Comparison of ENCODE assay signal across 1 cellular context in the genomic region with DNA sequence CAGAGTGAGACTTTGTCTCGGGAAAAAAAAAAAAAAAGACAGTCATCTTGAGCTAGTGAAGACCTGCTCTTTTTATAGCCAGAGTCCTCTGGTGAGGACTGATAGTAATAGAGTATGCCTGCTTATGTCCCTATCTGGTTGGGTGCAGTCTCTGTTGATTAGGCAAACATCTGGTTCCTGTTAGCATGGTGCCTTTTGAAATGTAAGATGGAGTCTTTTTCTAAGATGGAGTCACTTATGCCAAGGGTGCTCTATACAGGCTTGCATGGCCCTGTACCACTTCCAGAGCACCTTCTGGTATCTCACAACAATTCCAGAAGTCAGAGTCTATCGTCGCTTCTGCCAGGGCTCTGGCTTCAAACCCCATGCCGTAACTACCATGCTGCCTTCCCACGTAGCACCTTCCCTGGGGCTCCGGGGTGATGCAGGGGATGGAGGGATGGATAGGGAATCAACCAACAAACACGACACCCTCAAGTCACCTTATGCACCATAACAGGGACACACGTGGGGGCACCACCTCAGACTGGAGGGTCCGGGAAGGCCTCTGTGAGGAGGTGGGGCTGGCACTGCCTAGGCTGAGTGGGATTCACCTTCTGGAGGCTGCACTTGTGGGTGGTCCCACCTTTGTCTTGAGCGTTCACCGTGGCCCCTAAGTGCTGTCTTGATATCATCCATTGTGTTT.
A peak's percentile ranks its signal among the peaks of the same experiment; 100 is the strongest.
TF ChIP-seq lines count a peak whose summit lies in the region.

No MANE protein-coding gene starts in this region.

TF ChIP-seq in K562, 482 proteins besides CTCF, POLR2A, EP300 and RAD21 (continued from another document and continues in another):
- TF ChIP-seq, protein P1, sequence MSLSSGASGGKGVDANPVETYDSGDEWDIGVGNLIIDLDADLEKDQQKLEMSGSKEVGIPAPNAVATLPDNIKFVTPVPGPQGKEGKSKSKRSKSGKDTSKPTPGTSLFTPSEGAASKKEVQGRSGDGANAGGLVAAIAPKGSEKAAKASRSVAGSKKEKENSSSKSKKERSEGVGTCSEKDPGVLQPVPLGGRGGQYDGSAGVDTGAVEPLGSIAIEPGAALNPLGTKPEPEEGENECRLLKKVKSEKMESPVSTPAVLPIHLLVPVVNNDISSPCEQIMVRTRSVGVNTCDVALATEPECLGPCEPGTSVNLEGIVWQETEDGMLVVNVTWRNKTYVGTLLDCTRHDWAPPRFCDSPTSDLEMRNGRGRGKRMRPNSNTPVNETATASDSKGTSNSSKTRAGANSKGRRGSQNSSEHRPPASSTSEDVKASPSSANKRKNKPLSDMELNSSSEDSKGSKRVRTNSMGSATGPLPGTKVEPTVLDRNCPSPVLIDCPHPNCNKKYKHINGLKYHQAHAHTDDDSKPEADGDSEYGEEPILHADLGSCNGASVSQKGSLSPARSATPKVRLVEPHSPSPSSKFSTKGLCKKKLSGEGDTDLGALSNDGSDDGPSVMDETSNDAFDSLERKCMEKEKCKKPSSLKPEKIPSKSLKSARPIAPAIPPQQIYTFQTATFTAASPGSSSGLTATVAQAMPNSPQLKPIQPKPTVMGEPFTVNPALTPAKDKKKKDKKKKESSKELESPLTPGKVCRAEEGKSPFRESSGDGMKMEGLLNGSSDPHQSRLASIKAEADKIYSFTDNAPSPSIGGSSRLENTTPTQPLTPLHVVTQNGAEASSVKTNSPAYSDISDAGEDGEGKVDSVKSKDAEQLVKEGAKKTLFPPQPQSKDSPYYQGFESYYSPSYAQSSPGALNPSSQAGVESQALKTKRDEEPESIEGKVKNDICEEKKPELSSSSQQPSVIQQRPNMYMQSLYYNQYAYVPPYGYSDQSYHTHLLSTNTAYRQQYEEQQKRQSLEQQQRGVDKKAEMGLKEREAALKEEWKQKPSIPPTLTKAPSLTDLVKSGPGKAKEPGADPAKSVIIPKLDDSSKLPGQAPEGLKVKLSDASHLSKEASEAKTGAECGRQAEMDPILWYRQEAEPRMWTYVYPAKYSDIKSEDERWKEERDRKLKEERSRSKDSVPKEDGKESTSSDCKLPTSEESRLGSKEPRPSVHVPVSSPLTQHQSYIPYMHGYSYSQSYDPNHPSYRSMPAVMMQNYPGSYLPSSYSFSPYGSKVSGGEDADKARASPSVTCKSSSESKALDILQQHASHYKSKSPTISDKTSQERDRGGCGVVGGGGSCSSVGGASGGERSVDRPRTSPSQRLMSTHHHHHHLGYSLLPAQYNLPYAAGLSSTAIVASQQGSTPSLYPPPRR (CRISPR knock-in tag; IDR thresholded peaks at IDR 0.05; ENCODE audit: borderline replicate concordance) = no peak
- TF ChIP-seq TCF7 (IDR thresholded peaks at IDR 0.05; ENCODE audit: borderline replicate concordance) = no peak
- TF ChIP-seq ZNF778 (CRISPR knock-in tag; IDR thresholded peaks at IDR 0.05) = no peak
- no peak for TF ChIP-seq CREBBP (IDR thresholded peaks at IDR 0.05; ENCODE audit: low read depth, low read length)
- peak; percentile 96 for TF ChIP-seq RHOXF2B (CRISPR knock-in tag; conservative IDR thresholded peaks at IDR 0.05)
- no peak for TF ChIP-seq ZNF274 (IDR thresholded peaks at IDR 0.05; ENCODE audit: borderline replicate concordance, low read depth, low read length)
- no peak for TF ChIP-seq XRCC3 (IDR thresholded peaks at IDR 0.05)
- TF ChIP-seq ZNF134 (CRISPR knock-in tag; conservative IDR thresholded peaks at IDR 0.05) = peak; percentile 94
- no peak for TF ChIP-seq ZKSCAN3 (CRISPR knock-in tag; IDR thresholded peaks at IDR 0.05)
- no peak for TF ChIP-seq TRIM25 (IDR thresholded peaks at IDR 0.05; ENCODE audit: borderline replicate concordance)
- TF ChIP-seq ZNF75A (CRISPR knock-in tag; IDR thresholded peaks at IDR 0.05) = peak; percentile 58; the same call in 1 of the 2 replicates
- TF ChIP-seq, protein P2, sequence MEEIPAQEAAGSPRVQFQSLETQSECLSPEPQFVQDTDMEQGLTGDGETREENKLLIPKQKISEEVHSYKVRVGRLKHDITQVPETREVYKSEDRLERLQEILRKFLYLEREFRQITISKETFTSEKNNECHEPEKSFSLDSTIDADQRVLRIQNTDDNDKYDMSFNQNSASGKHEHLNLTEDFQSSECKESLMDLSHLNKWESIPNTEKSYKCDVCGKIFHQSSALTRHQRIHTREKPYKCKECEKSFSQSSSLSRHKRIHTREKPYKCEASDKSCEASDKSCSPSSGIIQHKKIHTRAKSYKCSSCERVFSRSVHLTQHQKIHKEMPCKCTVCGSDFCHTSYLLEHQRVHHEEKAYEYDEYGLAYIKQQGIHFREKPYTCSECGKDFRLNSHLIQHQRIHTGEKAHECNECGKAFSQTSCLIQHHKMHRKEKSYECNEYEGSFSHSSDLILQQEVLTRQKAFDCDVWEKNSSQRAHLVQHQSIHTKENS (CRISPR knock-in tag; IDR thresholded peaks at IDR 0.05) = no peak
- 0 out of 2 replicates have a peak, but pooled peaks have one; percentile 23 for TF ChIP-seq NFATC3 (IDR thresholded peaks at IDR 0.05)
- peak; percentile 81 for TF ChIP-seq ETS2 (tag; IDR thresholded peaks at IDR 0.05; ENCODE audit: borderline replicate concordance, poor library complexity, severe bottlenecking)
- TF ChIP-seq MAFF (IDR thresholded peaks at IDR 0.05; ENCODE audit: low read length) = peak; percentile 1; the same call in 1 of the 2 replicates
- peak in 1 of 2 experiments; percentile 46; a peak in 1 of 4 replicates for TF ChIP-seq HDAC1 (IDR thresholded peaks at IDR 0.05)
- peak; percentile 93 for TF ChIP-seq ZNF57 (CRISPR knock-in tag; IDR thresholded peaks at IDR 0.05)
- TF ChIP-seq, protein P3, sequence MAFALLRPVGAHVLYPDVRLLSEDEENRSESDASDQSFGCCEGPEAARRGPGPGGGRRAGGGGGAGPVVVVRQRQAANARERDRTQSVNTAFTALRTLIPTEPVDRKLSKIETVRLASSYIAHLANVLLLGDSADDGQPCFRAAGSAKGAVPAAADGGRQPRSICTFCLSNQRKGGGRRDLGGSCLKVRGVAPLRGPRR (CRISPR knock-in tag; IDR thresholded peaks at IDR 0.05) = peak; percentile 99
- TF ChIP-seq SMARCE1 (IDR thresholded peaks at IDR 0.05) = peak; percentile 73; the same call in 1 of the 2 replicates
- no peak for TF ChIP-seq CTBP1 (IDR thresholded peaks at IDR 0.05; ENCODE audit: borderline replicate concordance)
- TF ChIP-seq KLF13 (tag; IDR thresholded peaks at IDR 0.05; ENCODE audit: borderline replicate concordance, low read depth) = peak; percentile 99
- TF ChIP-seq SMAD1 (IDR thresholded peaks at IDR 0.05; ENCODE audit: low read depth, low read length, partially characterized antibody) = no peak
- peak; percentile 99 for TF ChIP-seq E2F3 (CRISPR knock-in tag; IDR thresholded peaks at IDR 0.05)
- no peak for TF ChIP-seq POLR3G (IDR thresholded peaks at IDR 0.05; ENCODE audit: extremely low read depth, insufficient read length, insufficient replicate concordance)
- no peak for TF ChIP-seq COPS2 (conservative IDR thresholded peaks at IDR 0.05)
- peak; percentile 77 for TF ChIP-seq ZNF436 (CRISPR knock-in tag; IDR thresholded peaks at IDR 0.05)
- TF ChIP-seq, protein P4, sequence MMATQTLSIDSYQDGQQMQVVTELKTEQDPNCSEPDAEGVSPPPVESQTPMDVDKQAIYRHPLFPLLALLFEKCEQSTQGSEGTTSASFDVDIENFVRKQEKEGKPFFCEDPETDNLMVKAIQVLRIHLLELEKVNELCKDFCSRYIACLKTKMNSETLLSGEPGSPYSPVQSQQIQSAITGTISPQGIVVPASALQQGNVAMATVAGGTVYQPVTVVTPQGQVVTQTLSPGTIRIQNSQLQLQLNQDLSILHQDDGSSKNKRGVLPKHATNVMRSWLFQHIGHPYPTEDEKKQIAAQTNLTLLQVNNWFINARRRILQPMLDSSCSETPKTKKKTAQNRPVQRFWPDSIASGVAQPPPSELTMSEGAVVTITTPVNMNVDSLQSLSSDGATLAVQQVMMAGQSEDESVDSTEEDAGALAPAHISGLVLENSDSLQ (IDR thresholded peaks at IDR 0.05) = no peak
- no peak for TF ChIP-seq SFPQ (IDR thresholded peaks at IDR 0.05; ENCODE audit: low read depth, low read length)
- peak in 1 of 2 experiments; percentile 84; a peak in 2 of 4 replicates for TF ChIP-seq SRF (CRISPR knock-in tag; IDR thresholded peaks at IDR 0.05)
- TF ChIP-seq TBP (optimal IDR thresholded peaks at IDR 0.05; ENCODE audit: low read depth, low read length) = no peak
- TF ChIP-seq MYNN (IDR thresholded peaks at IDR 0.05) = no peak
- no peak for TF ChIP-seq MYNN (CRISPR knock-in tag; IDR thresholded peaks at IDR 0.05)
- TF ChIP-seq BRD4 (IDR thresholded peaks at IDR 0.05) = no peak
- TF ChIP-seq BHLHE40 (IDR thresholded peaks at IDR 0.05; ENCODE audit: low read length) = no peak
- peak; percentile 99 for TF ChIP-seq KLF6 (CRISPR knock-in tag; IDR thresholded peaks at IDR 0.05; ENCODE audit: borderline replicate concordance)
- peak; percentile 97 for TF ChIP-seq ZNF586 (CRISPR knock-in tag; conservative IDR thresholded peaks at IDR 0.05)
- no peak for TF ChIP-seq SETDB1 (IDR thresholded peaks at IDR 0.05; ENCODE audit: low read length)
- peak; percentile 86 for TF ChIP-seq GATA2 (CRISPR knock-in tag; IDR thresholded peaks at IDR 0.05)
- TF ChIP-seq ZFP30 (CRISPR knock-in tag; IDR thresholded peaks at IDR 0.05; ENCODE audit: borderline replicate concordance) = peak; percentile 76; the same call in 1 of the 2 replicates
- TF ChIP-seq PTTG1 (tag; IDR thresholded peaks at IDR 0.05; ENCODE audit: low read depth) = peak; percentile 98
- peak; percentile 25; the same call in 1 of the 2 replicates for TF ChIP-seq NCOA1 (IDR thresholded peaks at IDR 0.05; ENCODE audit: low read depth)
- peak in 1 of 3 experiments; percentile 96; a peak in 2 of 6 replicates for TF ChIP-seq ZBTB11 (CRISPR knock-in tag; IDR thresholded peaks at IDR 0.05)
- TF ChIP-seq ARID1B (IDR thresholded peaks at IDR 0.05) = peak; percentile 95
- TF ChIP-seq ZNF197 (CRISPR knock-in tag; IDR thresholded peaks at IDR 0.05; ENCODE audit: low read depth) = peak; percentile 99
- peak; percentile 93 for TF ChIP-seq ZBTB12 (CRISPR knock-in tag; IDR thresholded peaks at IDR 0.05)
- peak; percentile 83 for TF ChIP-seq KLF16 (IDR thresholded peaks at IDR 0.05)
- TF ChIP-seq SREBF2 (CRISPR knock-in tag; IDR thresholded peaks at IDR 0.05) = no peak
- peak; percentile 96 for TF ChIP-seq MXD1 (CRISPR knock-in tag; IDR thresholded peaks at IDR 0.05; ENCODE audit: borderline replicate concordance, poor library complexity, severe bottlenecking)
- peak; percentile 95 for TF ChIP-seq ZNF696 (CRISPR knock-in tag; conservative IDR thresholded peaks at IDR 0.05)
- peak; percentile 100 for TF ChIP-seq IFI16 (CRISPR knock-in tag; IDR thresholded peaks at IDR 0.05)
